ENCODE assay signal across 8 cellular contexts in the genomic region with DNA sequence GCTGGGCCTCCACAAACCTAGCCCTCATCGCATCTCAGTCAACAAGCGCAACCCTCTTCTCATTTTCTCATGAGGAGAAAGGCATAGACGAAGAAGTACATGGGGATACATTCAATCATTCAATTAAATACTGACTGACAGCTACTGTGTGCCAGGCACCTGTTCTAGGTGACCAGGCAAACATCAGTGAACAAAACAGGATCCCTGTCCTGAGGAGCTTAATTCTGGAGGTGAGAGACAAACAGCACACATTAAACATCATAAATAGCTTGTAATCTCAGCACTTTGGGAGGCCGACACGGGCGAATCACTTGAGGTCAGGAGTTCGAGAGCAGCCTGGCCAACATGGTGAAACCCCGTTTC. TPM values are rescaled to one million over a fixed set of nuclear protein-coding genes. Genes with fewer than 3 reads are reported as not detected.
DNase-seq lines count a peak whose midpoint lies in the region; ATAC-seq and TF ChIP-seq lines count a peak whose summit lies in the region.

No MANE protein-coding gene starts in this region.

- ATAC-seq in HG03095 (IDR thresholded peaks at IDR 0.05; ENCODE audit: unreplicated experiment) (no peak), HG02678 (IDR thresholded peaks at IDR 0.05; ENCODE audit: unreplicated experiment) (no peak)

- no peak for DNase-seq in ovary
- DNase-seq in AG08395 (ENCODE audit: low spot score) = no peak
- no peak for DNase-seq in GM19238 (ENCODE audit: insufficient read length, low spot score)

- no peak overlapping the region for H3K9ac ChIP-seq in HUES6 (ENCODE audit: low read length)

- H3K27ac ChIP-seq in HUES6 (ENCODE audit: low read depth, low read length) (no peak overlapping the region), ectodermal cell (ENCODE audit: insufficient read depth, low read depth, low read length, poor library complexity, severe bottlenecking) (no peak overlapping the region), ovary (no peak overlapping the region)

- peaks cover 19% of the 10 kb centered on the region for H3K36me3 ChIP-seq in HUES6 (ENCODE audit: control insufficient read depth, insufficient read depth, low read length)
- peaks cover 3% of the 10 kb centered on the region for H3K36me3 ChIP-seq in ectodermal cell (ENCODE audit: control insufficient read depth, insufficient read depth, low read length)
- H3K36me3 ChIP-seq in ovary = no peaks in the 10 kb centered on the region

- H3K4me3 ChIP-seq in GM12875 (ENCODE audit: low read depth, low read length) = peak overlapping the region; percentile 43
- peak overlapping the region; percentile 89 for H3K4me3 ChIP-seq in HUES6 (ENCODE audit: low read depth, low read length)
- H3K4me3 ChIP-seq in ectodermal cell (ENCODE audit: insufficient read depth, low read depth, low read length) = peak overlapping the region; percentile 79
- H3K4me3 ChIP-seq in ovary = peak overlapping the region; percentile 75

- intact Hi-C loops in ovary (cut with DNase I) = no loop called here

- TF ChIP-seq EP300 in ovary (IDR thresholded peaks at IDR 0.05) = no peak

- WGBS in ectodermal cell, 2 experiments = 57 to 59% methylated on average over 8 of the region's 8 CpGs
- WGBS in ovary, 3 donors = 54 to 56% (median 55%) methylated on average over 8 of the region's 8 CpGs

- no peaks in the 10 kb centered on the region for H3K27me3 ChIP-seq in HUES6 (ENCODE audit: control insufficient read depth, insufficient read depth, low read length)
- peaks cover 4% of the 10 kb centered on the region for H3K27me3 ChIP-seq in ectodermal cell (ENCODE audit: control insufficient read depth, insufficient read depth, low read length, poor library complexity, severe bottlenecking)
- no peaks in the 10 kb centered on the region for H3K27me3 ChIP-seq in ovary

- H3K9me3 ChIP-seq in HUES6 (ENCODE audit: control insufficient read depth, insufficient read depth, low read depth, low read length) (peaks cover 11% of the 10 kb centered on the region; the same call in 1 of the 2 replicates), ectodermal cell (ENCODE audit: control insufficient read depth, low read length) (no peaks in the 10 kb centered on the region), ovary (no peaks in the 10 kb centered on the region)

- H3K4me1 ChIP-seq in HUES6 (ENCODE audit: control insufficient read depth, insufficient read depth, low read length) (no peaks in the 10 kb centered on the region), ectodermal cell (ENCODE audit: control insufficient read depth, insufficient read depth, low read length) (peaks cover 4% of the 10 kb centered on the region), ovary (ENCODE audit: insufficient read depth) (peaks cover 9% of the 10 kb centered on the region)

- TF ChIP-seq CTCF in GM12875 (IDR thresholded peaks at IDR 0.05; ENCODE audit: borderline replicate concordance, insufficient read depth, low read depth, low read length) (no peak), ovary (IDR thresholded peaks at IDR 0.05) (no peak)

- TF ChIP-seq POLR2A in ovary (IDR thresholded peaks at IDR 0.05) = no peak

RNA-seq across cellular contexts. Expression of a gene that starts 0.4 kb away (rescaled TPM):
- polyA plus RNA-seq in ectodermal cell (2013, experiment 1 of 4) = 34.1 TPM
- polyA plus RNA-seq in ectodermal cell (2013, experiment 2 of 4) = 30.1 TPM
- 31.3 TPM for polyA plus RNA-seq in ectodermal cell (2013, experiment 3 of 4)
- 30.4 TPM for polyA plus RNA-seq in ectodermal cell (2013, experiment 4 of 4)
- total RNA-seq in ovary = 10 to 100 TPM in 4 of 7 donors, 1 to 10 TPM in 3; 5.5 to 27.7 (median 11.2) TPM
- polyA plus RNA-seq in ovary = 10 to 100 TPM; 11.3 to 16.9 TPM

RNA-seq across cellular contexts. Expression of a gene that starts 5.3 kb away (rescaled TPM):
- polyA plus RNA-seq in ectodermal cell (2013, experiment 1 of 4) = 1.7 TPM
- polyA plus RNA-seq in ectodermal cell (2013, experiment 2 of 4) = 2.8 TPM
- polyA plus RNA-seq in ectodermal cell (2013, experiment 3 of 4) = 1.2 TPM
- 2.7 TPM for polyA plus RNA-seq in ectodermal cell (2013, experiment 4 of 4)
- total RNA-seq in ovary = 1 to 10 TPM in 4 of 7 donors, under 1 TPM in 3; 0.66 to 9.2 (median 1.3) TPM
- polyA plus RNA-seq in ovary = 1 to 10 TPM in 1 of 2 donors, under 1 TPM in 1; 0.46 to 2.6 TPM

RNA-seq across cellular contexts. Expression of a gene that starts 12.9 kb away (rescaled TPM):
- 16.6 TPM for polyA plus RNA-seq in ectodermal cell (2013, experiment 1 of 4)
- 16.9 TPM for polyA plus RNA-seq in ectodermal cell (2013, experiment 2 of 4)
- 15.6 TPM for polyA plus RNA-seq in ectodermal cell (2013, experiment 3 of 4)
- polyA plus RNA-seq in ectodermal cell (2013, experiment 4 of 4) = 16.1 TPM
- 10 to 100 TPM; 21.7 to 36.4 (median 26.8) TPM for total RNA-seq in ovary
- polyA plus RNA-seq in ovary = 10 to 100 TPM; 14.8 to 18.7 TPM
